11 cellular contexts compared by ENCODE assay signal in the genomic region with DNA sequence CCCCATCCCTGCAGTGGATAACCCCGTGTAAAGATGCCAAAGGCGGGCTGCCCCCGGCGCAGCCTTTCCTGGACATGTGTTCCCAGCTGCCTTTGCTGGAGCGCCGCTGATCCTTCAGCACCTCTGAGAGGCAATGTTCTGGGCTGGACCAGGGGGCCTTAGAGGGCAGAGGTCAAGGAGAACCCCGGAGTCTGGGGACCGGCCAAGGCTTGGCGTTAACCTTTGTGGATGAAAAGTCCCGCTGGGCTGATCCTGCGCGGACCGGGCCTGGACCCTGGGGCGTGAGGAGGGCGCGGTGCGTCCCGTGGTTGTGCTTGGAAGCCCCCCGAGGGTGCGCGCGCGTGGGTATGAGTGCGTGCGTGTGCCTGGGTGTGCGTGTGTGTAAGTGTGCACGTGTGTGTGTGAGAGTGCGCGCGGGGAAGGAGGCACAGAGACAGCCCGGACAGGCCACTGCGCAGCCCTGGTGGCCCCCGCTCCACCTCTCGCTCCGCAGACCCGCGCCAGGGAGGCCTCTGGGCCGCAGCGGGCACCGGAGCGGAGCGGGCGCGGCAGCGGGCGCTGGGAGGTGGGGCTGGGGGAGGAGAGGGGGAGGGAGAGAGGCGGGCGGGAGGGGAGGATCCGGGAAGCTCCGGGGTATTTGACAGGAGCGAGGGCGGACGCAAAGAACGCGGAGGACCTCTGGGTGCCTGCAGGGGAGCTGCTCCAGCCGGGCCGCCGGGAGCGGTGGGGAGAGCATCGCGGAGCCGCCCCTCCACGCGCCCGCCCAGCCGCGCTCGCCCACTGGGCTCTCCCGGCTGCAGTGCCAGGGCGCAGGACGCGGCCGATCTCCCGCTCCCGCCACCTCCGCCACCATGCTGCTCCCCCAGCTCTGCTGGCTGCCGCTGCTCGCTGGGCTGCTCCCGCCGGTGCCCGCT. TPM values are rescaled to one million over a fixed set of nuclear protein-coding genes. Genes with fewer than 3 reads are reported as not detected.
DNase-seq lines count a peak whose midpoint lies in the region; ATAC-seq, FAIRE-seq and TF ChIP-seq lines count a peak whose summit lies in the region.
"Had no signal": no experiment of that assay in that cellular context is flagged by ENCODE, and none has a peak within 500 bp of the region (broad histone marks: within the 10 kb centered on the region; RNA-seq: fewer than 3 reads in every experiment).

A gene with protein sequence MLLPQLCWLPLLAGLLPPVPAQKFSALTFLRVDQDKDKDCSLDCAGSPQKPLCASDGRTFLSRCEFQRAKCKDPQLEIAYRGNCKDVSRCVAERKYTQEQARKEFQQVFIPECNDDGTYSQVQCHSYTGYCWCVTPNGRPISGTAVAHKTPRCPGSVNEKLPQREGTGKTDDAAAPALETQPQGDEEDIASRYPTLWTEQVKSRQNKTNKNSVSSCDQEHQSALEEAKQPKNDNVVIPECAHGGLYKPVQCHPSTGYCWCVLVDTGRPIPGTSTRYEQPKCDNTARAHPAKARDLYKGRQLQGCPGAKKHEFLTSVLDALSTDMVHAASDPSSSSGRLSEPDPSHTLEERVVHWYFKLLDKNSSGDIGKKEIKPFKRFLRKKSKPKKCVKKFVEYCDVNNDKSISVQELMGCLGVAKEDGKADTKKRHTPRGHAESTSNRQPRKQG (plus strand): TSS at position 665 of the 914 bp plus-strand sequence. CDS start 187 bp downstream, at position 852.

- H3K9me3 ChIP-seq in hepatocyte (ENCODE audit: low read depth) (no peaks in the 10 kb centered on the region), psoas muscle (no peaks in the 10 kb centered on the region)

- DNase-seq in Caki2 (ENCODE audit: low read depth) (peak; percentile 35), NCI-H748 (lab: John Stamatoyannopoulos, UW; ENCODE audit: unreplicated experiment) (peak; percentile 82), hepatocyte (ENCODE audit: low spot score) (peak; percentile 47), psoas muscle (peak; percentile 46 to 79), GF-D8 (lab: John Stamatoyannopoulos, UW) (no peak), NOMO-1 (lab: John Stamatoyannopoulos, UW; ENCODE audit: unreplicated experiment in 2 of 2) (no peak), GM12892 (ENCODE audit: insufficient read length) (no peak)
- DNase-seq: GM23248 had no signal

- no peaks in the 10 kb centered on the region for H4K20me1 ChIP-seq in hepatocyte (ENCODE audit: insufficient read depth, poor library complexity, severe bottlenecking)

- no peaks in the 10 kb centered on the region for H3K79me2 ChIP-seq in hepatocyte

- TF ChIP-seq POLR2A in GM12892 (IDR thresholded peaks at IDR 0.05; ENCODE audit: low read depth, low read length), result no peak

- H3K27ac ChIP-seq in hepatocyte (no peak within 1 kb of the TSS), psoas muscle (no peak within 1 kb of the TSS)
- H3K27ac ChIP-seq: GM23248, KMS-11 had no signal

- intact Hi-C loops in psoas muscle (cut with DNase I), result no loop called here

- H3K4me2 ChIP-seq in hepatocyte, result peak within 1 kb of the TSS; percentile 97
- H3K4me2 ChIP-seq: KMS-11 had no signal

- H3K4me1 ChIP-seq in hepatocyte (ENCODE audit: insufficient read depth), result peaks cover 15% of the 10 kb centered on the region
- H3K4me1 ChIP-seq in psoas muscle, result no peaks in the 10 kb centered on the region

- no peaks in the 10 kb centered on the region for H3K36me3 ChIP-seq in hepatocyte (replicated peaks; ENCODE audit: insufficient read depth, low read depth)
- H3K36me3 ChIP-seq in psoas muscle (ENCODE audit: insufficient read depth in 1 of 2, low read depth in 1 of 2), result no peaks in the 10 kb centered on the region

- 5% methylated on average over 61 of the region's 81 CpGs for WGBS in hepatocyte (ENCODE audit: low lambda C conversion rate, missing lambda C conversion rate)
- WGBS in psoas muscle, 3 donors, result 3 to 5% (median 4%) methylated on average over 36 to 81 of the region's 81 CpGs

- H3K4me3 ChIP-seq in hepatocyte (peak within 1 kb of the TSS; percentile 41), psoas muscle (peak within 1 kb of the TSS; percentile 55)
- H3K4me3 ChIP-seq: GM23248 had no signal

- TF ChIP-seq CTCF in hepatocyte (IDR thresholded peaks at IDR 0.05; ENCODE audit: poor library complexity) (no peak), psoas muscle (IDR thresholded peaks at IDR 0.05) (no peak)

- peak within 1 kb of the TSS; percentile 39 for H2AFZ ChIP-seq in hepatocyte
- H2AFZ ChIP-seq: GM23248 had no signal

- in situ Hi-C loops in Caki2 (cut with HindIII; ENCODE audit: low pct_unique_long_range_greater_than_20kb, low sequenced_read_pairs), result no loop called here

- no peaks in the 10 kb centered on the region for H3K9me2 ChIP-seq in hepatocyte (replicated peaks; ENCODE audit: insufficient read depth)

- H3K27me3 ChIP-seq in hepatocyte, result peaks cover 76% of the 10 kb centered on the region
- H3K27me3 ChIP-seq in psoas muscle (ENCODE audit: insufficient read depth in 3 of 3, low read length in 2 of 3), result peaks cover 4 to 63% (median 12%) of the 10 kb centered on the region in 3 donors

- peak; percentile 28 to 76 (median 56) for ATAC-seq in psoas muscle
- no peak for ATAC-seq in GM19023 (IDR thresholded peaks at IDR 0.05; ENCODE audit: unreplicated experiment)

- no peak for FAIRE-seq in GM12892 (lab: Jason Lieb, UNC)
- FAIRE-seq: TTC549 had no signal

RNA-seq across cellular contexts. Expression of the gene that starts here (rescaled TPM):
- 0.68 TPM in 1 of 2 replicates, not detected in the other for total RNA-seq in Caki2 (2014; rRNA removed; shearing (Covaris generic); ENCODE audit: low replicate concordance)
- total RNA-seq in hepatocyte (48.1 and 51.0 TPM in 2 replicates), psoas muscle (10 to 100 TPM; 12.3 to 90.3 (median 26.0) TPM)
- polyA plus RNA-seq in hepatocyte (77.6 and 88.7 TPM in 2 replicates), psoas muscle (10 to 100 TPM; 16.8 to 36.5 (median 22.8) TPM)
- not detected for polyA plus RNA-seq in GM12892 (2012; ENCODE audit: missing spikeins)
- total RNA-seq: GM23248 had no signal
- polyA plus RNA-seq: GM23248 had no signal

Comparison
In these comparisons a context has a peak if more than half of its experiments do, and no peak if none do; other contexts are left out.
1. Peak in DNase-seq in Caki2; RNA of the gene not detected or under 1 TPM.
2. DNase-seq: peak in NCI-H748 (single experiment), hepatocyte (single experiment) and psoas muscle (2 of 2); none in GF-D8 (single experiment), NOMO-1 (0 of 2) and GM12892 (single experiment).